15 cellular contexts compared by ENCODE assay signal in the genomic region with DNA sequence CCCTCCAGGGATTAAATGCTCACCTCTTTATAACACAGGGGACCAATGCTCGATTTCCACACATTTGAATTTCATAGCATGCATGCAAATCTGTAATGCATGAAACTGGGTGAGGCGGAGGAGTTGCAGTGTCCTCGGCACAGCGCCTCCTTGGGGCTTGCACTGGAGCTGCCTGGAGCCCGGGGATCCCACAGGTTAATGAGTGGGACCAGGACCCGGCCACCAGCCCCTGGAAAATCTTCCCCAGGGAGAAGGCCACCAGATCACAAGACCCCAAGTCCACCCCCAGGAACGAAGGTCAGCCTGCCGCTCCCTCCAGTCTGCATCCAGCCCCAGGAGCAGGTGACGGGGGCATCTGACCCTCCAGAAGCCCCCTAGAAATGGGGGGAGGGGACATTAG.
DNase-seq lines count a peak whose midpoint lies in the region; ATAC-seq and TF ChIP-seq lines count a peak whose summit lies in the region.
"Had no signal": no experiment of that assay in that cellular context is flagged by ENCODE, and none has a peak within 500 bp of the region (broad histone marks: within the 10 kb centered on the region; RNA-seq: fewer than 3 reads in every experiment).

No MANE protein-coding gene starts in this region.

- ATAC-seq in DND-41 (ENCODE audit: insufficient read depth, low read depth) (no peak), HG02571 (IDR thresholded peaks at IDR 0.05; ENCODE audit: unreplicated experiment) (no peak), aorta (ENCODE audit: low FRiP score) (no peak), HG02610 (IDR thresholded peaks at IDR 0.05; ENCODE audit: unreplicated experiment) (no peak)

- no peaks in the 10 kb centered on the region for H3K79me2 ChIP-seq in DND-41 (ENCODE audit: insufficient read depth, low read length)

- H4K20me1 ChIP-seq in DND-41 (ENCODE audit: insufficient read depth, low read length): 0 out of 2 replicates have a peak, but pooled peaks cover 2% of the 10 kb centered on the region

- H3K4me3 ChIP-seq in DND-41 (ENCODE audit: low read depth in 1 of 2, low read length in 2 of 2) (no peak overlapping the region), aorta (ENCODE audit: low read length in 2 of 2) (no peak overlapping the region)
- H3K4me3 ChIP-seq: sigmoid colon had no signal

- H3K27ac ChIP-seq in DND-41 (ENCODE audit: low read length): no peak overlapping the region
- no peak overlapping the region for H3K27ac ChIP-seq in aorta (ENCODE audit: low read depth in 1 of 2, low read length in 2 of 2)
- H3K27ac ChIP-seq: RWPE1, sigmoid colon had no signal

- H3K27ac Mint-ChIP-seq in neural crest cell (ENCODE audit: unreplicated experiment): peak overlapping the region; percentile 1
- H3K27ac Mint-ChIP-seq: activated naive CD8-positive, alpha-beta T cell treated with anti-CD3 and anti-CD28 coated beads, Interleukin-2, amount 10 ng/mL, durations not matched to agents 7 days and 5 days; CD4-positive, alpha-beta T cell; dendritic cell treated with granulocyte-macrophage colony-stimulating factor and Interleukin-4, amounts not matched to agents 40 ng/mL and 50 ng/mL, for 4 days; naive B cell had no signal

- intact Hi-C loops in aorta (cut with DNase I): no loop called here

- H3K27me3 ChIP-seq in DND-41 (ENCODE audit: insufficient read depth, low read length, poor library complexity) (peaks cover 6% of the 10 kb centered on the region), aorta (ENCODE audit: control insufficient read depth in 1 of 2, insufficient read depth in 2 of 2, low read length in 1 of 2) (no peaks in the 10 kb centered on the region)
- H3K27me3 ChIP-seq: sigmoid colon had no signal

- peaks cover 76% of the 10 kb centered on the region for H3K4me1 Mint-ChIP-seq in neural crest cell
- H3K4me1 Mint-ChIP-seq: activated naive CD8-positive, alpha-beta T cell treated with anti-CD3 and anti-CD28 coated beads, Interleukin-2, amount 10 ng/mL, durations not matched to agents 7 days and 5 days; naive B cell had no signal

- H3K4me2 ChIP-seq in DND-41 (ENCODE audit: insufficient read depth, low read length): no peak overlapping the region

- H3K9me3 Mint-ChIP-seq in neural crest cell: no peaks in the 10 kb centered on the region
- H3K9me3 Mint-ChIP-seq: activated naive CD8-positive, alpha-beta T cell treated with anti-CD3 and anti-CD28 coated beads, Interleukin-2, amount 10 ng/mL, durations not matched to agents 7 days and 5 days; CD4-positive, alpha-beta T cell; dendritic cell treated with granulocyte-macrophage colony-stimulating factor and Interleukin-4, amounts not matched to agents 40 ng/mL and 50 ng/mL, for 4 days had no signal

- 85 to 87% methylated on average over 9 of the region's 9 CpGs for WGBS in aorta, 2 donors

- no peak for DNase-seq in DND-41
- DNase-seq in NCI-H1048 (lab: John Stamatoyannopoulos, UW): peak; percentile 61
- DNase-seq in ecto neural progenitor cell (ENCODE audit: low spot score): peak; percentile 72
- DNase-seq in neural crest cell (ENCODE audit: low read depth, low spot score): peak; percentile 40
- no peak for DNase-seq in T-helper 1 cell
- no peak for DNase-seq in aorta
- DNase-seq: activated CD8-positive, alpha-beta memory T cell treated with anti-CD3 and anti-CD28 coated beads, Interleukin-2, amount 50 U/mL, for 48 hours; activated naive CD8-positive, alpha-beta T cell treated with anti-CD3 and anti-CD28 coated beads, Interleukin-2, amount 10 ng/mL, durations not matched to agents 7 days and 5 days; CD4-positive, alpha-beta T cell; naive B cell; sigmoid colon had no signal

- H3K27me3 Mint-ChIP-seq in neural crest cell (ENCODE audit: low read depth): no peaks in the 10 kb centered on the region
- H3K27me3 Mint-ChIP-seq: dendritic cell treated with granulocyte-macrophage colony-stimulating factor and Interleukin-4, amounts not matched to agents 40 ng/mL and 50 ng/mL, for 4 days had no signal

- no peak overlapping the region for H3K4me3 Mint-ChIP-seq in neural crest cell
- H3K4me3 Mint-ChIP-seq: activated naive CD8-positive, alpha-beta T cell treated with anti-CD3 and anti-CD28 coated beads, Interleukin-2, amount 10 ng/mL, durations not matched to agents 7 days and 5 days; CD4-positive, alpha-beta T cell; dendritic cell treated with granulocyte-macrophage colony-stimulating factor and Interleukin-4, amounts not matched to agents 40 ng/mL and 50 ng/mL, for 4 days; naive B cell had no signal

- H3K36me3 ChIP-seq in DND-41 (ENCODE audit: insufficient read depth, low read length) (no peaks in the 10 kb centered on the region), aorta (ENCODE audit: control insufficient read depth in 1 of 2, insufficient read depth in 2 of 2, low read length in 1 of 2) (no peaks in the 10 kb centered on the region)
- H3K36me3 ChIP-seq: sigmoid colon had no signal

- H3K36me3 Mint-ChIP-seq in neural crest cell (ENCODE audit: low read depth): no peaks in the 10 kb centered on the region
- H3K36me3 Mint-ChIP-seq: activated naive CD8-positive, alpha-beta T cell treated with anti-CD3 and anti-CD28 coated beads, Interleukin-2, amount 10 ng/mL, durations not matched to agents 7 days and 5 days; naive B cell had no signal

- H3K9ac ChIP-seq in DND-41 (ENCODE audit: low read depth, low read length): no peak overlapping the region

- H3K9me3 ChIP-seq in DND-41 (ENCODE audit: insufficient read depth, low read length, severe bottlenecking) (no peaks in the 10 kb centered on the region), aorta (ENCODE audit: control insufficient read depth, low read length) (no peaks in the 10 kb centered on the region)
- H3K9me3 ChIP-seq: sigmoid colon had no signal

- no peaks in the 10 kb centered on the region for H3K4me1 ChIP-seq in DND-41 (ENCODE audit: insufficient read depth, low read length)
- H3K4me1 ChIP-seq in aorta (ENCODE audit: control insufficient read depth in 1 of 2, insufficient read depth in 2 of 2, low read length in 2 of 2): no peaks in the 10 kb centered on the region

- TF ChIP-seq CTCF in DND-41 (IDR thresholded peaks at IDR 0.05; ENCODE audit: borderline replicate concordance, extremely low read depth, low read length, poor library complexity, severe bottlenecking): peak; percentile 24
- TF ChIP-seq CTCF in neural crest cell (conservative IDR thresholded peaks at IDR 0.05): peak; percentile 54

- H2AFZ ChIP-seq in DND-41 (ENCODE audit: low read depth, low read length): no peak overlapping the region

Comparison
In these comparisons a context has a peak if more than half of its experiments do, and no peak if none do; other contexts are left out.
1. DNase-seq: peak in NCI-H1048 (single experiment), ecto neural progenitor cell (single experiment) and neural crest cell (single experiment); none in DND-41 (single experiment), T-helper 1 cell (0 of 5) and aorta (0 of 2).